Comparison of ENCODE assay signal across 1 cellular context in the genomic region with DNA sequence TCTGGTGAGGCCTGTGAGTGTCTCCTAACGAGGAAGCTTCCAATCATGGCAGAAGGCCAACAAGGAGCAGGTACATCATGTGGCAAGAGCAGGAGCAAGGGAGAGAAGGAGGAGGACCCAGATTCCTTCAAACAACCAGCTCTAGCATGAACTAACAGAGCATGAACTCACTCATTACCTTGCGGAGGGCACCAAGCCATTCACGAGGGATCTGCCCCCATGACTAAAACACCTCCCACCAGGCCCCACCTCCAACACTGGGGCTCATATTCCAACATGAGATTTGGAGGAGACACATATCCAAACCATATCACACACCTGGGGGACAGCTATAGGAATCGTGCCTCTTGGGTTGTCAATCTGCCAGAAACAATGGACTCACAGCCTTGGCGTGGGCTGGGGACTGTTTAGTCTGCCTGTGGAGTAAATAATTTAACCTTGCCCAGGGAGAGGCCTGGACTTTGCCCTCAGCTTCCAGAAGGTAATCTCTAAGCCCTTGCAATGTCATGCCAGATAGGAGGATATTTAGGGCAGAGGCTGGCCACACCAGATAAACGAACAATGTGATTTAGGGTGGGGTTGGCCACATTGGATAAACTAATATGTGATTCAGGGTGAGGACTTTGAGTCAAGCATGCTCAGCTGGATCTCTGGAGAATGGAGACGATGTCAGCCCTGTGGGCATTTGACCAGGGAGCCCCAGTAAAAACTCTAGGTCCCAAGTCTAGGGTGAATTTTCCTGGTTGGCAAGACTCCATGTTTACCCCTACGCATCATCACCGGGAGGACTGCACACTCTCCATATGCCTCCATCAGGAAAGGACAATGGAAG.
A peak's percentile ranks its signal among the peaks of the same experiment; 100 is the strongest.
TF ChIP-seq lines count a peak whose summit lies in the region.

No MANE protein-coding gene starts in this region.

TF ChIP-seq in HepG2, 621 proteins besides CTCF, POLR2A, EP300 and RAD21 (continued from another document):
- TF ChIP-seq, protein P1, sequence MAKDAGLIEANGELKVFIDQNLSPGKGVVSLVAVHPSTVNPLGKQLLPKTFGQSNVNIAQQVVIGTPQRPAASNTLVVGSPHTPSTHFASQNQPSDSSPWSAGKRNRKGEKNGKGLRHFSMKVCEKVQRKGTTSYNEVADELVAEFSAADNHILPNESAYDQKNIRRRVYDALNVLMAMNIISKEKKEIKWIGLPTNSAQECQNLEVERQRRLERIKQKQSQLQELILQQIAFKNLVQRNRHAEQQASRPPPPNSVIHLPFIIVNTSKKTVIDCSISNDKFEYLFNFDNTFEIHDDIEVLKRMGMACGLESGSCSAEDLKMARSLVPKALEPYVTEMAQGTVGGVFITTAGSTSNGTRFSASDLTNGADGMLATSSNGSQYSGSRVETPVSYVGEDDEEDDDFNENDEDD (CRISPR knock-in tag; IDR thresholded peaks at IDR 0.05; ENCODE audit: borderline replicate concordance): no peak
- TF ChIP-seq SATB2 (CRISPR knock-in tag; IDR thresholded peaks at IDR 0.05) (no peak), YY1 (IDR thresholded peaks at IDR 0.05; ENCODE audit: insufficient read depth, insufficient replicate concordance, low read depth, low read length) (peak; percentile 16), ARHGAP35 (CRISPR knock-in tag; IDR thresholded peaks at IDR 0.05; ENCODE audit: borderline replicate concordance) (no peak), HOMEZ (CRISPR knock-in tag; IDR thresholded peaks at IDR 0.05; ENCODE audit: low read depth) (peak; percentile 42; the same call in 1 of the 2 replicates), KMT2A (CRISPR knock-in tag; IDR thresholded peaks at IDR 0.05) (no peak)
- TF ChIP-seq, protein P2, sequence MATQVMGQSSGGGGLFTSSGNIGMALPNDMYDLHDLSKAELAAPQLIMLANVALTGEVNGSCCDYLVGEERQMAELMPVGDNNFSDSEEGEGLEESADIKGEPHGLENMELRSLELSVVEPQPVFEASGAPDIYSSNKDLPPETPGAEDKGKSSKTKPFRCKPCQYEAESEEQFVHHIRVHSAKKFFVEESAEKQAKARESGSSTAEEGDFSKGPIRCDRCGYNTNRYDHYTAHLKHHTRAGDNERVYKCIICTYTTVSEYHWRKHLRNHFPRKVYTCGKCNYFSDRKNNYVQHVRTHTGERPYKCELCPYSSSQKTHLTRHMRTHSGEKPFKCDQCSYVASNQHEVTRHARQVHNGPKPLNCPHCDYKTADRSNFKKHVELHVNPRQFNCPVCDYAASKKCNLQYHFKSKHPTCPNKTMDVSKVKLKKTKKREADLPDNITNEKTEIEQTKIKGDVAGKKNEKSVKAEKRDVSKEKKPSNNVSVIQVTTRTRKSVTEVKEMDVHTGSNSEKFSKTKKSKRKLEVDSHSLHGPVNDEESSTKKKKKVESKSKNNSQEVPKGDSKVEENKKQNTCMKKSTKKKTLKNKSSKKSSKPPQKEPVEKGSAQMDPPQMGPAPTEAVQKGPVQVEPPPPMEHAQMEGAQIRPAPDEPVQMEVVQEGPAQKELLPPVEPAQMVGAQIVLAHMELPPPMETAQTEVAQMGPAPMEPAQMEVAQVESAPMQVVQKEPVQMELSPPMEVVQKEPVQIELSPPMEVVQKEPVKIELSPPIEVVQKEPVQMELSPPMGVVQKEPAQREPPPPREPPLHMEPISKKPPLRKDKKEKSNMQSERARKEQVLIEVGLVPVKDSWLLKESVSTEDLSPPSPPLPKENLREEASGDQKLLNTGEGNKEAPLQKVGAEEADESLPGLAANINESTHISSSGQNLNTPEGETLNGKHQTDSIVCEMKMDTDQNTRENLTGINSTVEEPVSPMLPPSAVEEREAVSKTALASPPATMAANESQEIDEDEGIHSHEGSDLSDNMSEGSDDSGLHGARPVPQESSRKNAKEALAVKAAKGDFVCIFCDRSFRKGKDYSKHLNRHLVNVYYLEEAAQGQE (IDR thresholded peaks at IDR 0.05; ENCODE audit: borderline replicate concordance in 1 of 2, low read depth in 1 of 2, low read length in 2 of 2): no peak
- TF ChIP-seq, protein P3, sequence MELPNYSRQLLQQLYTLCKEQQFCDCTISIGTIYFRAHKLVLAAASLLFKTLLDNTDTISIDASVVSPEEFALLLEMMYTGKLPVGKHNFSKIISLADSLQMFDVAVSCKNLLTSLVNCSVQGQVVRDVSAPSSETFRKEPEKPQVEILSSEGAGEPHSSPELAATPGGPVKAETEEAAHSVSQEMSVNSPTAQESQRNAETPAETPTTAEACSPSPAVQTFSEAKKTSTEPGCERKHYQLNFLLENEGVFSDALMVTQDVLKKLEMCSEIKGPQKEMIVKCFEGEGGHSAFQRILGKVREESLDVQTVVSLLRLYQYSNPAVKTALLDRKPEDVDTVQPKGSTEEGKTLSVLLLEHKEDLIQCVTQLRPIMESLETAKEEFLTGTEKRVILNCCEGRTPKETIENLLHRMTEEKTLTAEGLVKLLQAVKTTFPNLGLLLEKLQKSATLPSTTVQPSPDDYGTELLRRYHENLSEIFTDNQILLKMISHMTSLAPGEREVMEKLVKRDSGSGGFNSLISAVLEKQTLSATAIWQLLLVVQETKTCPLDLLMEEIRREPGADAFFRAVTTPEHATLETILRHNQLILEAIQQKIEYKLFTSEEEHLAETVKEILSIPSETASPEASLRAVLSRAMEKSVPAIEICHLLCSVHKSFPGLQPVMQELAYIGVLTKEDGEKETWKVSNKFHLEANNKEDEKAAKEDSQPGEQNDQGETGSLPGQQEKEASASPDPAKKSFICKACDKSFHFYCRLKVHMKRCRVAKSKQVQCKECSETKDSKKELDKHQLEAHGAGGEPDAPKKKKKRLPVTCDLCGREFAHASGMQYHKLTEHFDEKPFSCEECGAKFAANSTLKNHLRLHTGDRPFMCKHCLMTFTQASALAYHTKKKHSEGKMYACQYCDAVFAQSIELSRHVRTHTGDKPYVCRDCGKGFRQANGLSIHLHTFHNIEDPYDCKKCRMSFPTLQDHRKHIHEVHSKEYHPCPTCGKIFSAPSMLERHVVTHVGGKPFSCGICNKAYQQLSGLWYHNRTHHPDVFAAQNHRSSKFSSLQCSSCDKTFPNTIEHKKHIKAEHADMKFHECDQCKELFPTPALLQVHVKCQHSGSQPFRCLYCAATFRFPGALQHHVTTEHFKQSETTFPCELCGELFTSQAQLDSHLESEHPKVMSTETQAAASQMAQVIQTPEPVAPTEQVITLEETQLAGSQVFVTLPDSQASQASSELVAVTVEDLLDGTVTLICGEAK (IDR thresholded peaks at IDR 0.05): no peak
- TF ChIP-seq, protein P3 (CRISPR knock-in tag; IDR thresholded peaks at IDR 0.05): peak; percentile 63; the same call in 1 of the 2 replicates
